In genomic region chr9:121529237-121529987, GRCh38 we compare ENCODE assay signal across 8 cellular contexts. TPM values are rescaled to one million over a fixed set of nuclear protein-coding genes. Genes with fewer than 3 reads are reported as not detected.
DNase-seq lines count a peak whose midpoint lies in the region; ATAC-seq and TF ChIP-seq lines count a peak whose summit lies in the region.

No MANE protein-coding gene starts in this region.

- H2BK20ac ChIP-seq in IMR-90 (ENCODE audit: low read depth, low read length): peak overlapping the region; percentile 55; the same call in 1 of the 2 replicates

- H3K56ac ChIP-seq in IMR-90 (ENCODE audit: extremely low read depth, insufficient read depth, low read length): no peak overlapping the region

- CTCF ChIA-PET in IMR-90 (lab: Yijun Ruan, JAX): no interaction called here

- in situ Hi-C loops in IMR-90 (cut with MboI; ENCODE audit: low sequenced_read_pairs): no loop called here

- H3K9ac ChIP-seq in IMR-90 (ENCODE audit: low read depth, low read length): no peak overlapping the region

- H2AK9ac ChIP-seq in IMR-90 (replicated peaks; ENCODE audit: low read depth, low read length, poor library complexity): peak overlapping the region; percentile 83

- peak overlapping the region; percentile 38; the same call in 1 of the 2 replicates for H4K91ac ChIP-seq in IMR-90 (ENCODE audit: insufficient read depth, low read depth, low read length)

- H3K27me3 ChIP-seq in IMR-90 (ENCODE audit: control insufficient read depth, insufficient read depth, low read length) (peaks cover 11% of the 10 kb centered on the region), thyroid gland (no peaks in the 10 kb centered on the region)

- H3K4ac ChIP-seq in IMR-90 (ENCODE audit: low read depth, low read length): peak overlapping the region; percentile 65

- no peaks in the 10 kb centered on the region for H4K20me1 ChIP-seq in IMR-90 (ENCODE audit: insufficient read depth, low read length)

- TF ChIP-seq RAD21 in IMR-90 (IDR thresholded peaks at IDR 0.05; ENCODE audit: low read length): no peak

- no peak overlapping the region; the same call in 1 of the 2 replicates for H3K18ac ChIP-seq in IMR-90 (ENCODE audit: low read depth, low read length)

- 9% methylated on average over 9 of the region's 11 CpGs; no CpG with 5 or more reads in 1 of the 2 experiments for WGBS in IMR-90 (ENCODE audit: extremely low coverage in 2 of 2, insufficient read length in 1 of 2), 2 experiments
- WGBS in thyroid gland, 2 donors: 30 to 31% methylated on average over 11 of the region's 11 CpGs

- peak overlapping the region; percentile 22; the same call in 1 of the 2 replicates for H3K14ac ChIP-seq in IMR-90 (replicated peaks; ENCODE audit: low read depth, low read length)

- peaks cover 5% of the 10 kb centered on the region for H3K4me1 ChIP-seq in IMR-90 (ENCODE audit: control insufficient read depth, insufficient read depth, low read length)
- H3K4me1 ChIP-seq in thyroid gland: peaks cover 0 to 7% of the 10 kb centered on the region in 2 donors

- H4K5ac ChIP-seq in IMR-90 (ENCODE audit: low read depth, low read length): peak overlapping the region; percentile 55; the same call in 1 of the 2 replicates

- BruUV-seq in IMR-90 (replicated peaks; lab: Mats Ljungman, UMichigan): no TSS peak

- H2AFZ ChIP-seq in IMR-90 (replicated peaks; ENCODE audit: low read length, poor library complexity): peak overlapping the region; percentile 86

- POLR2A ChIA-PET in IMR-90 (lab: Charles Lee; ENCODE audit: unreplicated experiment): no interaction called here

- H2AK5ac ChIP-seq in IMR-90 (ENCODE audit: low read depth, low read length): peak overlapping the region; percentile 77

- H2BK15ac ChIP-seq in IMR-90 (ENCODE audit: low read depth, low read length): peak overlapping the region; percentile 27; the same call in 1 of the 3 replicates

- H3K27ac ChIP-seq in IMR-90 (ENCODE audit: insufficient read depth, low read length) (peak overlapping the region; percentile 27; the same call in 1 of the 2 replicates), caudate nucleus (ENCODE audit: low read depth, low read length) (no peak overlapping the region), thyroid gland (no peak overlapping the region)

- H3K79me1 ChIP-seq in IMR-90 (ENCODE audit: low read depth in 1 of 2, low read length in 2 of 2): no peaks in the 10 kb centered on the region

- ATAC-seq in IMR-90 (ENCODE audit: low read depth): peak; percentile 98
- ATAC-seq in HG02840 (IDR thresholded peaks at IDR 0.05; ENCODE audit: low FRiP score, unreplicated experiment): no peak

- peak overlapping the region; percentile 63; the same call in 1 of the 2 replicates for H2BK120ac ChIP-seq in IMR-90 (ENCODE audit: low read depth, low read length)

- DNase-seq in IMR-90 (peak; percentile 99), caudate nucleus (lab: John Stamatoyannopoulos, UW) (peak in 42 of 61 donors; percentile 7 to 66 (median 38)), kidney tubule cell (ENCODE audit: low spot score) (peak; percentile 85), thyroid gland (peak; percentile 85 to 92), NCI-H2171 (lab: John Stamatoyannopoulos, UW) (no peak), GM20000 (ENCODE audit: low spot score) (no peak), HK-2 (ENCODE audit: unreplicated experiment) (no peak)

- peak overlapping the region; percentile 55 to 76; a peak in 2 of 4 replicates for H4K8ac ChIP-seq in IMR-90 (ENCODE audit: low read depth in 2 of 2, low read length in 2 of 2)

- H3K9me1 ChIP-seq in IMR-90 (ENCODE audit: insufficient read depth, low read length): peaks cover 9% of the 10 kb centered on the region

- H3K36me3 ChIP-seq in IMR-90 (ENCODE audit: control insufficient read depth, insufficient read depth, low read length): no peaks in the 10 kb centered on the region
- H3K36me3 ChIP-seq in thyroid gland: no peaks in the 10 kb centered on the region

- intact Hi-C loops in IMR-90 (cut with micrococcal nuclease) (no loop called here), thyroid gland (cut with DNase I) (no loop called here)

- no peak overlapping the region for H2BK5ac ChIP-seq in IMR-90 (ENCODE audit: low read depth, low read length, poor library complexity, severe bottlenecking)

- H3K9me3 ChIP-seq in IMR-90 (ENCODE audit: control insufficient read depth, insufficient read depth, low read length) (no peaks in the 10 kb centered on the region), thyroid gland (no peaks in the 10 kb centered on the region)

- TF ChIP-seq POLR2A in IMR-90 (IDR thresholded peaks at IDR 0.05; ENCODE audit: low read depth, low read length) (no peak), thyroid gland (IDR thresholded peaks at IDR 0.05) (no peak)

- 0 out of 2 replicates have a peak overlapping the region, but pooled peaks have one; percentile 35 for H3K23ac ChIP-seq in IMR-90 (ENCODE audit: low read depth, low read length)

- peak overlapping the region; percentile 39 for H3K4me2 ChIP-seq in IMR-90 (ENCODE audit: low read depth, low read length)

- TF ChIP-seq CTCF in IMR-90 (conservative IDR thresholded peaks at IDR 0.05; ENCODE audit: low read depth, low read length): no peak
- no peak for TF ChIP-seq CTCF in thyroid gland (IDR thresholded peaks at IDR 0.05)
- TF ChIP-seq CTCF in GM20000 (IDR thresholded peaks at IDR 0.05; ENCODE audit: extremely low read depth, missing control alignments): no peak

- H3K4me3 ChIP-seq in IMR-90 (ENCODE audit: insufficient read depth, low read depth, low read length) (no peak overlapping the region), thyroid gland (replicated peaks in 1 of 3) (no peak overlapping the region)

- dilution Hi-C loops in IMR-90 (cut with HindIII; ENCODE audit: low sequenced_read_pairs, unreplicated experiment): no loop called here

TF ChIP-seq in IMR-90, 13 proteins besides CTCF, POLR2A, EP300 and RAD21:
- TF ChIP-seq SMC3 (IDR thresholded peaks at IDR 0.05; ENCODE audit: low read depth, low read length) (no peak), RCOR1 (IDR thresholded peaks at IDR 0.05; ENCODE audit: insufficient replicate concordance, low read length) (peak; percentile 69), NFE2L2 (IDR thresholded peaks at IDR 0.05; ENCODE audit: low read depth, low read length) (no peak), MAZ (IDR thresholded peaks at IDR 0.05; ENCODE audit: borderline replicate concordance, low read depth, low read length) (no peak), MAFK (IDR thresholded peaks at IDR 0.05; ENCODE audit: low read depth, low read length) (no peak), RFX5 (IDR thresholded peaks at IDR 0.05; ENCODE audit: low read depth, low read length) (no peak), CEBPB (IDR thresholded peaks at IDR 0.05; ENCODE audit: low read depth, low read length) (peak; percentile 14; the same call in 1 of the 2 replicates), BHLHE40 (IDR thresholded peaks at IDR 0.05; ENCODE audit: low read depth, low read length) (no peak), CHD1 (IDR thresholded peaks at IDR 0.05; ENCODE audit: low read depth, low read length) (no peak), FOS (IDR thresholded peaks at IDR 0.05; ENCODE audit: low read depth, low read length) (no peak)
- TF ChIP-seq, protein P1, sequence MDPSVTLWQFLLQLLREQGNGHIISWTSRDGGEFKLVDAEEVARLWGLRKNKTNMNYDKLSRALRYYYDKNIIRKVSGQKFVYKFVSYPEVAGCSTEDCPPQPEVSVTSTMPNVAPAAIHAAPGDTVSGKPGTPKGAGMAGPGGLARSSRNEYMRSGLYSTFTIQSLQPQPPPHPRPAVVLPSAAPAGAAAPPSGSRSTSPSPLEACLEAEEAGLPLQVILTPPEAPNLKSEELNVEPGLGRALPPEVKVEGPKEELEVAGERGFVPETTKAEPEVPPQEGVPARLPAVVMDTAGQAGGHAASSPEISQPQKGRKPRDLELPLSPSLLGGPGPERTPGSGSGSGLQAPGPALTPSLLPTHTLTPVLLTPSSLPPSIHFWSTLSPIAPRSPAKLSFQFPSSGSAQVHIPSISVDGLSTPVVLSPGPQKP (IDR thresholded peaks at IDR 0.05; ENCODE audit: borderline replicate concordance, low read depth, low read length): no peak
- TF ChIP-seq, protein P2, sequence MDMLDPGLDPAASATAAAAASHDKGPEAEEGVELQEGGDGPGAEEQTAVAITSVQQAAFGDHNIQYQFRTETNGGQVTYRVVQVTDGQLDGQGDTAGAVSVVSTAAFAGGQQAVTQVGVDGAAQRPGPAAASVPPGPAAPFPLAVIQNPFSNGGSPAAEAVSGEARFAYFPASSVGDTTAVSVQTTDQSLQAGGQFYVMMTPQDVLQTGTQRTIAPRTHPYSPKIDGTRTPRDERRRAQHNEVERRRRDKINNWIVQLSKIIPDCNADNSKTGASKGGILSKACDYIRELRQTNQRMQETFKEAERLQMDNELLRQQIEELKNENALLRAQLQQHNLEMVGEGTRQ (IDR thresholded peaks at IDR 0.05; ENCODE audit: low read depth, low read length): no peak

RNA-seq across cellular contexts. Expression of gene GGTA1, which starts 29.8 kb away (rescaled TPM):
- total RNA-seq in IMR-90 (2012; rRNA removed): not detected in 2 replicates
- polyA plus RNA-seq in IMR-90 (2012; rRNA removed): not detected in 2 replicates
- not detected in 2 replicates for polyA plus RNA-seq in IMR-90 (2012; cell fraction: cytosol; rRNA removed)
- polyA plus RNA-seq in IMR-90 (2012; cell fraction: nucleus; rRNA removed; ENCODE audit: low replicate concordance): not detected in 2 replicates
- total RNA-seq in thyroid gland: 10 to 100 TPM in 2 of 4 donors, 1 to 10 TPM in 2; 5.5 to 18.4 (median 7.9) TPM

Comparison
In these comparisons a context has a peak if more than half of its experiments do, and no peak if none do; other contexts are left out.
1. DNase-seq: peak in IMR-90 (single experiment), caudate nucleus (42 of 61), kidney tubule cell (single experiment) and thyroid gland (2 of 2); none in NCI-H2171 (single experiment), GM20000 (single experiment) and HK-2 (single experiment).